In the genomic region with DNA sequence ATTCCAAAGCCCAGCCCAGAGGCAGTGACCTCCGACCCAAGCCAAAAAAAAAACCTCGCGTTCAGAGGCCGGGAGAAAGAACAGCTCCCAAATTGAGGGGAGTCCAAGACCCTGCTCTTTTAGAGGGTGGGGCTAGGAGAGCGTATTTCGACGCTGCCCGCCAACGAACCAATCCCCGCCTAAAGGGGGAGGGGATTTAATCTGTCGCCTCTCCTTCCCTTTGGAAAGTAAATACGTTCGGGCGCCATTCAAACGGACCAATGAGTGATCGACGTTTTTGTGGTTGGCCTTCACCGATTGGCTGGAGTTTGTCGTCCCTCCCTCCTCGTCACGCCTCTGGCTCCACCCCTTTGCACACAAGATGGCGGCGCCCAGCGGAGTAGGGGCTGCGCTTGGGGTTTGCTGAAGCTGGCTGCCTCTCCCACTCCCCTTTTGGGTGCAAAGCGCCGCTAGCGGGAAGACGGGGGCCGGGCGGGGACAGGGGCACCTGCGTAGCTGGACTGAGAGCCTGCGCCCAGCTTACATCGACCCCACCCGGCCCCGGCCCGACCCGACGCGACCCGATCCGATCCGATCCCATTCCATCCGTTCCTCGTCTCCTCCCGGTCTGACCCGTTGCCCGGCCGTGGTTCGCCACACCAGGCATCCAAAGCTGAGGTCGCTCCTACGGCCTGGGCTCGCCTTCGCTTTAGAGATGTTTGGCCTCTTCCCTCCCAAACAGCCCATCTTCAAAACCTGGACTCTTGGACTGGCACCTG, we compare ENCODE assay signal across 8 cellular contexts. TPM values are rescaled to one million over a fixed set of nuclear protein-coding genes. Genes with fewer than 3 reads are reported as not detected.
DNase-seq lines count a peak whose midpoint lies in the region; ATAC-seq and TF ChIP-seq lines count a peak whose summit lies in the region.

A gene (plus strand): TSS at position 355 of the 758 bp plus-strand sequence. CDS start 596 bp downstream, outside the sequence.

- H3K4me1 ChIP-seq in testis, result peaks cover 17% of the 10 kb centered on the region

- H3K9me3 ChIP-seq in testis, result no peaks in the 10 kb centered on the region

- 0 to 1% methylated on average over 38 to 54 of the region's 54 CpGs for WGBS in testis, 2 donors

- no peak for TF ChIP-seq CTCF in omental fat pad (IDR thresholded peaks at IDR 0.05)
- no peak for TF ChIP-seq CTCF in testis (IDR thresholded peaks at IDR 0.05)

- H3K36me3 Mint-ChIP-seq in activated naive CD8-positive, alpha-beta T cell, result no peaks in the 10 kb centered on the region

- DNase-seq in NCI-H1092 treated with DMSO at 0.1 percent for 48 hours (lab: John Stamatoyannopoulos, UW), result peak; percentile 99
- peak; percentile 92 for DNase-seq in SKM-1 (lab: John Stamatoyannopoulos, UW; ENCODE audit: unreplicated experiment)
- peak; percentile 94 for DNase-seq in glomerular visceral epithelial cell (ENCODE audit: extremely low spot score)
- peak; percentile 85 for DNase-seq in omental fat pad (ENCODE audit: low spot score)
- DNase-seq in testis, result peak; percentile 99

- no peaks in the 10 kb centered on the region for H3K27me3 ChIP-seq in testis

- peaks cover 31% of the 10 kb centered on the region for H3K4me1 Mint-ChIP-seq in activated naive CD8-positive, alpha-beta T cell (ENCODE audit: low read depth)

- peak; percentile 48 for TF ChIP-seq POLR2A in testis (IDR thresholded peaks at IDR 0.05)

- intact Hi-C loops in testis (cut with DNase I; ENCODE audit: low total_unique reads), result no loop called here

- H3K27me3 Mint-ChIP-seq in activated naive CD8-positive, alpha-beta T cell, result peaks cover 4% of the 10 kb centered on the region

- ATAC-seq in HG02610 (IDR thresholded peaks at IDR 0.05; ENCODE audit: unreplicated experiment), result peak; percentile 94
- ATAC-seq in omental fat pad (ENCODE audit: low FRiP score), result peak; percentile 90

- peak within 1 kb of the TSS; percentile 99 for H3K4me3 Mint-ChIP-seq in activated naive CD8-positive, alpha-beta T cell

- H3K4me3 ChIP-seq in GM08714 (ENCODE audit: low read length) (peak within 1 kb of the TSS; percentile 85), testis (peak within 1 kb of the TSS; percentile 70 to 95)

- H3K27ac ChIP-seq in testis, result peak within 1 kb of the TSS; percentile 60 to 92

- peak within 1 kb of the TSS; percentile 97 for H3K27ac Mint-ChIP-seq in activated naive CD8-positive, alpha-beta T cell

- H3K9me3 Mint-ChIP-seq in activated naive CD8-positive, alpha-beta T cell (ENCODE audit: low read depth), result no peaks in the 10 kb centered on the region

- H3K36me3 ChIP-seq in testis (ENCODE audit: low read depth, missing control alignments), result no peaks in the 10 kb centered on the region

RNA-seq across cellular contexts. Expression of the gene that starts here (rescaled TPM):
- total RNA-seq in omental fat pad (10 to 100 TPM in 1 of 4 donors, 1 to 10 TPM in 3; 8.9 to 11.1 (median 9.4) TPM), testis (10 to 100 TPM; 28.2 to 31.0 TPM)
- 37.1 TPM for polyA plus RNA-seq in testis (ENCODE audit: insufficient read depth, low read depth, low replicate concordance)

Comparison
In these comparisons a context has a peak if more than half of its experiments do, and no peak if none do; other contexts are left out.
1. Peak in every context shown above with its lines: DNase-seq, ATAC-seq, H3K4me3 ChIP-seq and H3K27ac ChIP-seq.